ENCODE assay signal across 24 cellular contexts in the genomic region with DNA sequence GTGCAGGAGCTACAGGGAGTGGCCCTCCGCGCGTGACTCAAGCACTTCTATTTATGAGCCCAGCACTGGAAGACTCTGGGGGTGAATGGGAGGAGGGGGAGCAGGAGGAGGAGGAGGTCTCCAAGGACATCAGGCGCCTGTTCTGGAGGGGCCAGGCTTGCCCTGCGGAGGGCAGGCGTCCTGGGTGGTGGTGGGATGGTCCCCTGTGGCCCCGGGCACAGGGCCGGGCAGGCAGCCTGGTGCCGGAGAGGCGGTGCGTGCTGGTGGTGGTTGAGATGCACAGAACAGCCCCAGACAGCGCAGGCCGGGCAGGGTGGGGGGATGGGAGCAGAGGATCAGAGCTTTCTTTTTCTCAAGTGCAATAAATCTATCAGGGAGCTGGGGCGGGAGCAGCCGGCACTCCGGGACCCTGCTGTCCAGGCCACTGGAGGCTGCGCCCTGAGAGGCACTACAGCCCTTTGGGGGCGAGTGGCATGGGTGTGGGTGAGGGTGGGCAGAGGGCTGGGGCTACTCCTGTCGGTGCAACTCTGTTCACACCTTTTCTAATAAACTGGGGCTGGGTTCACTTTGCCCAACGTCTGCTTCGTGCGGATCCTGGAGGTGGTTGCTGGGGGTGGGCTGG. TPM values are rescaled to one million over a fixed set of nuclear protein-coding genes. Genes with fewer than 3 reads are reported as not detected.
DNase-seq lines count a peak whose midpoint lies in the region; ATAC-seq and TF ChIP-seq lines count a peak whose summit lies in the region.
"Had no signal": no experiment of that assay in that cellular context is flagged by ENCODE, and none has a peak within 500 bp of the region (broad histone marks: within the 10 kb centered on the region; RNA-seq: fewer than 3 reads in every experiment).

No MANE protein-coding gene starts in this region.

- no peak overlapping the region for H3K27ac ChIP-seq in mammary epithelial cell (ENCODE audit: insufficient read depth, low read depth, low read length)
- H3K27ac ChIP-seq in breast epithelium, result no peak overlapping the region
- peak overlapping the region; percentile 20 for H3K27ac ChIP-seq in RWPE1
- H3K27ac ChIP-seq in thyroid gland, result peak overlapping the region in 2 of 3 donors; percentile 40 to 69
- H3K27ac ChIP-seq: 22Rv1, C4-2B, Peyer's patch, SJCRH30 had no signal

- TF ChIP-seq POLR2A in breast epithelium (IDR thresholded peaks at IDR 0.05) (no peak), thyroid gland (IDR thresholded peaks at IDR 0.05) (no peak)

- no peak overlapping the region for H3K4me3 ChIP-seq in mammary epithelial cell (replicated peaks in 1 of 3; ENCODE audit: insufficient read depth in 1 of 3, low read depth in 2 of 3, low read length in 3 of 3)
- H3K4me3 ChIP-seq in breast epithelium, result no peak overlapping the region
- H3K4me3 ChIP-seq in thyroid gland (replicated peaks in 1 of 3), result no peak overlapping the region
- H3K4me3 ChIP-seq: Peyer's patch, SJCRH30 had no signal

- no peaks in the 10 kb centered on the region for H3K27me3 ChIP-seq in mammary epithelial cell (ENCODE audit: insufficient read depth, low read length)
- peaks cover under 1 to 3% of the 10 kb centered on the region in 2 donors for H3K27me3 ChIP-seq in breast epithelium
- H3K27me3 ChIP-seq in thyroid gland, result peaks cover 6% of the 10 kb centered on the region
- H3K27me3 ChIP-seq: SJCRH30 had no signal

- no peak overlapping the region for H3K9ac ChIP-seq in mammary epithelial cell (ENCODE audit: insufficient read depth, low read length)

- CTCF ChIA-PET in mammary epithelial cell (lab: Charles Lee; ENCODE audit: low non-redundant PET) (no interaction called here), RWPE1 (lab: Yijun Ruan, JAX) (interaction anchor here (0.7 to 1.1 kb wide), 2 partner anchors 12 to 16 kb away, joined by 3 to 4 read pairs; no protein-coding TSS in a partner anchor)

- H2AFZ ChIP-seq in mammary epithelial cell (ENCODE audit: low read depth, low read length), result no peak overlapping the region

- H3K27ac Mint-ChIP-seq in chondrocyte (ENCODE audit: unreplicated experiment), result no peak overlapping the region

- dilution Hi-C loops in mammary epithelial cell (cut with HindIII; ENCODE audit: low sequenced_read_pairs), result no loop called here

- ATAC-seq in HG03045 (IDR thresholded peaks at IDR 0.05; ENCODE audit: unreplicated experiment) (no peak), HG03460 (IDR thresholded peaks at IDR 0.05; ENCODE audit: unreplicated experiment) (no peak)

- H3K36me3 ChIP-seq in mammary epithelial cell (ENCODE audit: insufficient read depth, low read length) (peaks cover 1% of the 10 kb centered on the region), breast epithelium (no peaks in the 10 kb centered on the region), thyroid gland (peaks cover 0 to 23% of the 10 kb centered on the region in 2 donors)
- H3K36me3 ChIP-seq: SJCRH30 had no signal

- WGBS in mammary epithelial cell (ENCODE audit: low coverage, missing lambda C conversion rate), result 80% methylated on average over 5 of the region's 22 CpGs
- 70 to 75% methylated on average over 15 to 17 of the region's 22 CpGs for WGBS in thyroid gland, 2 donors

- no peak for TF ChIP-seq CTCF in mammary epithelial cell (conservative IDR thresholded peaks at IDR 0.05 in 1 of 2, IDR thresholded peaks at IDR 0.05 in 1 of 2; ENCODE audit: extremely low read depth in 1 of 2, insufficient read depth in 1 of 2, low read depth in 1 of 2, low read length in 2 of 2)
- no peak for TF ChIP-seq CTCF in breast epithelium (IDR thresholded peaks at IDR 0.05)
- TF ChIP-seq CTCF in RWPE1 (conservative IDR thresholded peaks at IDR 0.05; ENCODE audit: low read depth), result no peak
- TF ChIP-seq CTCF in chondrocyte (IDR thresholded peaks at IDR 0.05), result no peak
- no peak for TF ChIP-seq CTCF in thyroid gland (IDR thresholded peaks at IDR 0.05)

- DNase-seq in mammary epithelial cell (no peak), breast epithelium (ENCODE audit: low spot score in 2 of 2) (no peak), RWPE1 (ENCODE audit: low spot score) (no peak), chondrocyte (ENCODE audit: low spot score) (peak; percentile 82), thyroid gland (no peak), KG1 (lab: John Stamatoyannopoulos, UW) (no peak)
- DNase-seq: AML-193; CD8-positive, alpha-beta memory T cell; DMS53; GDM1; MM.1S; NCI-H1092 treated with DMSO at 0.1 percent for 48 hours; NCI-H1436 treated with DMSO at 0.1 percent for 48 hours; NCI-H2029; NCI-H2171; NCI-H345; NCI-H524; NCI-H82; Peyer's patch; SJCRH30 had no signal

- H3K4me3 Mint-ChIP-seq in chondrocyte (ENCODE audit: unreplicated experiment), result no peak overlapping the region
- H3K4me3 Mint-ChIP-seq: CD8-positive, alpha-beta memory T cell had no signal

- H3K4me1 ChIP-seq in mammary epithelial cell (ENCODE audit: insufficient read depth, low read length) (peaks cover 12% of the 10 kb centered on the region), breast epithelium (no peaks in the 10 kb centered on the region), thyroid gland (peaks cover 2 to 39% of the 10 kb centered on the region in 2 donors)
- H3K4me1 ChIP-seq: SJCRH30 had no signal

- no peaks in the 10 kb centered on the region for H4K20me1 ChIP-seq in mammary epithelial cell (ENCODE audit: insufficient read depth, low read length)

- H3K36me3 Mint-ChIP-seq in chondrocyte (ENCODE audit: low read depth), result peaks cover 11% of the 10 kb centered on the region

- intact Hi-C loops in mammary epithelial cell (cut with micrococcal nuclease) (no loop called here), breast epithelium (cut with DNase I; ENCODE audit: low total_unique reads) (no loop called here), thyroid gland (cut with DNase I) (no loop called here)

- no peaks in the 10 kb centered on the region for H3K9me3 Mint-ChIP-seq in chondrocyte (ENCODE audit: low read depth)
- H3K9me3 Mint-ChIP-seq: CD8-positive, alpha-beta memory T cell had no signal

- no peaks in the 10 kb centered on the region for H3K27me3 Mint-ChIP-seq in chondrocyte (ENCODE audit: low read depth)
- H3K27me3 Mint-ChIP-seq: CD8-positive, alpha-beta memory T cell had no signal

- TSS peak; percentile 44 for BruUV-seq in mammary epithelial cell (replicated peaks; lab: Mats Ljungman, UMichigan)

- no peaks in the 10 kb centered on the region for H3K79me2 ChIP-seq in mammary epithelial cell (ENCODE audit: insufficient read depth, low read length)

- in situ Hi-C loops in mammary epithelial cell (cut with MboI; ENCODE audit: low sequenced_read_pairs in 2 of 2), result no loop called here

- H3K4me1 Mint-ChIP-seq in chondrocyte (ENCODE audit: low read depth), result peaks cover 3% of the 10 kb centered on the region

- H3K4me2 ChIP-seq in mammary epithelial cell (ENCODE audit: insufficient read depth, low read depth, low read length), result no peak overlapping the region

- POLR2A ChIA-PET in RWPE1 (lab: Yijun Ruan, JAX; ENCODE audit: low non-redundant PET), result interaction anchor here (0.8 kb wide), 1 partner anchor 103 kb away, joined by 8 read pairs; no protein-coding TSS in a partner anchor

- H3K9me3 ChIP-seq in mammary epithelial cell (replicated peaks; ENCODE audit: insufficient read depth, low read length) (no peaks in the 10 kb centered on the region), breast epithelium (no peaks in the 10 kb centered on the region), thyroid gland (no peaks in the 10 kb centered on the region)
- H3K9me3 ChIP-seq: Peyer's patch, SJCRH30 had no signal

RNA-seq across cellular contexts. Expression of a gene that starts 14.0 kb away (rescaled TPM):
- total RNA-seq in mammary epithelial cell (1 to 10 TPM in 1 of 2 donors, under 1 TPM in 1; 0.92 to 1.8 TPM), breast epithelium (1 to 10 TPM in 2 of 3 donors, under 1 TPM in 1; 0.16 to 1.3 (median 1.0) TPM), chondrocyte (0.10 to 0.13 TPM in 2 of 3 replicates, not detected in the other), thyroid gland (1 to 10 TPM in 1 of 4 donors, under 1 TPM in 3; 0.44 to 1.3 (median 0.68) TPM)
- 0.79 TPM for polyA plus RNA-seq in mammary epithelial cell
- polyA minus RNA-seq in mammary epithelial cell, result 2.8 TPM
- total RNA-seq: SJCRH30 had no signal

RNA-seq across cellular contexts. Expression of a gene that starts 31.2 kb away (rescaled TPM):
- total RNA-seq in mammary epithelial cell (1 to 10 TPM; 7.0 to 9.7 TPM), breast epithelium (10 to 100 TPM; 29.5 to 54.4 (median 34.7) TPM), chondrocyte (12.7 to 15.9 TPM (median 13.7 TPM) in 3 replicates), thyroid gland (10 to 100 TPM; 25.0 to 53.3 (median 38.8) TPM)
- 14.2 TPM for polyA plus RNA-seq in mammary epithelial cell
- polyA minus RNA-seq in mammary epithelial cell, result 3.2 TPM

RNA-seq across cellular contexts. Expression of a gene that starts 31.8 kb away (rescaled TPM):
- total RNA-seq in mammary epithelial cell, result 10 to 100 TPM in 1 of 2 donors, 1 to 10 TPM in 1; 7.8 to 14.4 TPM
- polyA plus RNA-seq in mammary epithelial cell, result 7.3 TPM
- polyA minus RNA-seq in mammary epithelial cell, result 14.7 TPM
- total RNA-seq in breast epithelium, result 10 to 100 TPM; 10.2 to 13.0 (median 10.6) TPM
- 15.1 to 21.0 TPM (median 17.6 TPM) in 3 replicates for total RNA-seq in chondrocyte
- total RNA-seq in thyroid gland, result 10 to 100 TPM in 3 of 4 donors, 1 to 10 TPM in 1; 9.1 to 15.4 (median 11.9) TPM

RNA-seq across cellular contexts. Expression of a gene that starts 53.8 kb away (rescaled TPM):
- 10 to 100 TPM; 32.9 to 48.0 TPM for total RNA-seq in mammary epithelial cell
- polyA plus RNA-seq in mammary epithelial cell, result 15.2 TPM
- 15.8 TPM for polyA minus RNA-seq in mammary epithelial cell
- total RNA-seq in breast epithelium, result 10 to 100 TPM; 18.6 to 50.8 (median 33.8) TPM
- total RNA-seq in chondrocyte, result 23.9 to 30.2 TPM (median 24.0 TPM) in 3 replicates
- 10 to 100 TPM; 34.9 to 59.7 (median 42.9) TPM for total RNA-seq in thyroid gland

Comparison
In these comparisons a context has a peak if more than half of its experiments do, and no peak if none do; other contexts are left out.
1. H3K27ac ChIP-seq: peak in RWPE1 (single experiment) and thyroid gland (2 of 3); none in mammary epithelial cell (single experiment) and breast epithelium (0 of 2).